20 cellular contexts compared by ENCODE assay signal in the genomic region with DNA sequence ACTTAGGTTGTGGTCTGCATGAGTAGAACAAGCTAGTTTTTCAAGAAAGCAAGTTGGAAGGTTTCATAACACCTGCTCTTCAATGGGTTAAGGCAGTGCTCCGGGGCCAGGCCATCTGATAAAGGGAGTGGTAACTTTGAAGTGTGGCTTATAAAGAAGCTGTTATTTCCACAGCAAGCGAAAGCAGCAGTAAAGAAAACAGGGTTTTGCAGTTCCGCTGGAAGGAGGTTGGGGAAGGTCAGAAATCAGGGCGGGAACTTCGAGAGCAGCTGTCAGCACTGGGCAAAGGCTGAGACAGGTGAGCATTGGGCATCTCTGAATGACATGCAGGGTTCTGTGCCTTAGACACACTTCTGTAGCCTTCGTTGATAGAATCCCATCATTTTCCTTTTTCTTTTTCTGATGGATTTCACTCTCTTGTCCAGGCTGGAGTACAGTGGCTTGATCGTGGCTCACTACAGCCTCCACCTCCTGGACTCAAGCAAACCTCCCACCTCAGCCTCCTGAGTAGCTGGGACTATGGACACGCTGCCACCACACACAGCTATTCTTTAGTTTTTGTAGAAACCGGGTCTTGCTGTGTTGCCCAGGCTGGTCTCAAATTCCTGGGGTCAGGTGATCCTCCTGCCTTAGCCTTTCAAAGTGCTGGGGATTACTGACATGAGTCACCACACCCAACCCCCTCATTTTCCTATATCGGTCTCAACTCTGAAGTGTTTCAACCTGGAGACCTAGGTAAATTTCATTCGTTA. TPM values are rescaled to one million over a fixed set of nuclear protein-coding genes. Genes with fewer than 3 reads are reported as not detected.
A peak's percentile ranks its signal among the peaks of the same experiment; 100 is the strongest.
DNase-seq lines count a peak whose midpoint lies in the region; ATAC-seq and TF ChIP-seq lines count a peak whose summit lies in the region.
"Had no signal": no experiment of that assay in that cellular context is flagged by ENCODE, and none has a peak within 500 bp of the region (broad histone marks: within the 10 kb centered on the region; RNA-seq: fewer than 3 reads in every experiment).

No MANE protein-coding gene starts in this region.

- H3K4me3 ChIP-seq in cardiac muscle cell (no peak overlapping the region), right cardiac atrium (ENCODE audit: low read length) (no peak overlapping the region), MG63 (no peak overlapping the region)

- no peak for DNase-seq in cardiac muscle cell (ENCODE audit: low read depth in 1 of 2, low spot score in 1 of 2)
- no peak for DNase-seq in right cardiac atrium
- no peak for DNase-seq in WTC11 (ENCODE audit: low spot score)
- DNase-seq in kidney tubule cell (ENCODE audit: low spot score) = peak; percentile 60
- no peak for DNase-seq in type B pancreatic cell (ENCODE audit: extremely low spot score, unreplicated experiment)
- DNase-seq in UCSD-AML1 (lab: John Stamatoyannopoulos, UW; ENCODE audit: unreplicated experiment) = no peak
- DNase-seq in MG63 = no peak
- DNase-seq: activated CD4-positive, alpha-beta memory T cell treated with anti-CD3 and anti-CD28 coated beads, Interleukin-2, amount 10 ng/mL, durations not matched to agents 7 days and 5 days; cortex of kidney; erythroblast; GDM1; head of caudate nucleus; islet precursor cell; NCI-H1105 treated with DMSO at 0.1 percent for 48 hours; NCI-H2227 treated with DMSO at 0.1 percent for 48 hours; occipital lobe; SK-N-SH; stimulated activated naive B cell treated with anti-CD40 and anti-IgM and Interleukin-4, amounts not matched to agents 10 μg/mL and 1 μg/mL and 100 μg/mL, for 72 hours had no signal

- H3K4me3 Mint-ChIP-seq in WTC11 = no peak overlapping the region
- H3K4me3 Mint-ChIP-seq in type B pancreatic cell = peak overlapping the region; percentile 26
- H3K4me3 Mint-ChIP-seq: activated CD4-positive, alpha-beta memory T cell treated with anti-CD3 and anti-CD28 coated beads, Interleukin-2, amount 10 ng/mL, durations not matched to agents 7 days and 5 days; stimulated activated naive B cell treated with anti-CD40 and anti-IgM and Interleukin-4, amounts not matched to agents 10 μg/mL and 1 μg/mL and 100 μg/mL, for 72 hours had no signal

- peaks cover 54% of the 10 kb centered on the region for H3K4me1 Mint-ChIP-seq in WTC11
- H3K4me1 Mint-ChIP-seq in type B pancreatic cell (ENCODE audit: unreplicated experiment) = peaks cover 42% of the 10 kb centered on the region

- peak overlapping the region; percentile 16 for H3K27ac ChIP-seq in cardiac muscle cell
- H3K27ac ChIP-seq in right cardiac atrium (ENCODE audit: low read length) = no peak overlapping the region

- 0 out of 2 replicates have a peak, but pooled peaks cover 2% of the 10 kb centered on the region for H3K36me3 Mint-ChIP-seq in WTC11
- no peaks in the 10 kb centered on the region for H3K36me3 Mint-ChIP-seq in type B pancreatic cell
- H3K36me3 Mint-ChIP-seq: stimulated activated naive B cell treated with anti-CD40 and anti-IgM and Interleukin-4, amounts not matched to agents 10 μg/mL and 1 μg/mL and 100 μg/mL, for 72 hours had no signal

- H3K9me3 Mint-ChIP-seq in WTC11 (0 out of 2 replicates have a peak, but pooled peaks cover 3% of the 10 kb centered on the region), type B pancreatic cell (no peaks in the 10 kb centered on the region)
- H3K9me3 Mint-ChIP-seq: activated CD4-positive, alpha-beta memory T cell treated with anti-CD3 and anti-CD28 coated beads, Interleukin-2, amount 10 ng/mL, durations not matched to agents 7 days and 5 days had no signal

- 81% methylated on average over 11 of the region's 11 CpGs for WGBS in right cardiac atrium

- intact Hi-C loops in right cardiac atrium (cut with DNase I) = no loop called here

- H3K27me3 Mint-ChIP-seq in WTC11 (ENCODE audit: low read depth) = no peaks in the 10 kb centered on the region
- no peaks in the 10 kb centered on the region for H3K27me3 Mint-ChIP-seq in type B pancreatic cell

- TF ChIP-seq CTCF in cardiac muscle cell (IDR thresholded peaks at IDR 0.05; ENCODE audit: low read depth, low read length) (no peak), WTC11 (IDR thresholded peaks at IDR 0.05) (no peak), type B pancreatic cell (conservative IDR thresholded peaks at IDR 0.05) (no peak)

- POLR2A ChIA-PET in WTC11 (lab: Charles Lee) = no interaction called here

- H3K4me1 ChIP-seq in cardiac muscle cell (ENCODE audit: low read depth) (peaks cover 36% of the 10 kb centered on the region), right cardiac atrium (ENCODE audit: control insufficient read depth, insufficient read depth, low read length) (peaks cover 5% of the 10 kb centered on the region)

- H3K27ac Mint-ChIP-seq in WTC11 (no peak overlapping the region), type B pancreatic cell (peak overlapping the region; percentile 32)
- H3K27ac Mint-ChIP-seq: activated CD4-positive, alpha-beta memory T cell treated with anti-CD3 and anti-CD28 coated beads, Interleukin-2, amount 10 ng/mL, durations not matched to agents 7 days and 5 days; stimulated activated naive B cell treated with anti-CD40 and anti-IgM and Interleukin-4, amounts not matched to agents 10 μg/mL and 1 μg/mL and 100 μg/mL, for 72 hours had no signal

- H3K36me3 ChIP-seq in cardiac muscle cell (no peaks in the 10 kb centered on the region), MG63 (no peaks in the 10 kb centered on the region)

- no peak for ATAC-seq in right cardiac atrium
- ATAC-seq in WTC11 = no peak
- no peak for ATAC-seq in HG03108 (IDR thresholded peaks at IDR 0.05; ENCODE audit: unreplicated experiment)
- ATAC-seq: stimulated activated naive B cell treated with anti-CD40 and anti-IgM and Interleukin-4, amounts not matched to agents 10 μg/mL and 1 μg/mL and 100 μg/mL, for 72 hours had no signal

- CTCF ChIA-PET in WTC11 (lab: Charles Lee) = interaction anchor here (1.2 kb wide), 1 partner anchor 20 kb away, joined by 4 read pairs; a partner anchor contains a TSS

- H3K27me3 ChIP-seq in cardiac muscle cell = no peaks in the 10 kb centered on the region
- H3K27me3 ChIP-seq in right cardiac atrium (ENCODE audit: control insufficient read depth, insufficient read depth) = no peaks in the 10 kb centered on the region
- no peaks in the 10 kb centered on the region for H3K27me3 ChIP-seq in MG63

- H3K9me3 ChIP-seq in cardiac muscle cell (ENCODE audit: low read depth) (no peaks in the 10 kb centered on the region), right cardiac atrium (ENCODE audit: control insufficient read depth, low read length) (no peaks in the 10 kb centered on the region), MG63 (no peaks in the 10 kb centered on the region)
- H3K9me3 ChIP-seq: SK-N-SH had no signal

TF ChIP-seq in WTC11, 78 proteins besides CTCF, POLR2A, EP300 and RAD21:
- TF ChIP-seq ZNF121 (CRISPR knock-in tag; IDR thresholded peaks at IDR 0.05) = peak; percentile 82
- TF ChIP-seq PRRX2 (CRISPR knock-in tag; IDR thresholded peaks at IDR 0.05) = no peak
- TF ChIP-seq RORB (CRISPR knock-in tag; IDR thresholded peaks at IDR 0.05) = no peak
- TF ChIP-seq SP1 (CRISPR knock-in tag; conservative IDR thresholded peaks at IDR 0.05) = no peak

RNA-seq across cellular contexts. Expression of a gene that starts 20.5 kb away (rescaled TPM):
- total RNA-seq in cardiac muscle cell (32.7 and 40.9 TPM in 2 replicates), right cardiac atrium (1 to 10 TPM; 3.7 to 5.4 (median 4.6) TPM), WTC11 (2021) (9.2 to 10.4 TPM (median 9.4 TPM) in 3 replicates), type B pancreatic cell (ENCODE audit: low replicate concordance) (12.5 and 28.8 TPM in 2 replicates)
- polyA plus RNA-seq in cardiac muscle cell (21.3 and 23.8 TPM in 2 replicates), right cardiac atrium (4.3 TPM)
- 2.8 and 4.9 TPM in 2 replicates for total RNA-seq in MG63 (2014; rRNA removed; shearing (Covaris generic); ENCODE audit: low replicate concordance)
- total RNA-seq: activated CD4-positive, alpha-beta memory T cell treated with anti-CD3 and anti-CD28 coated beads, Interleukin-2, amount 10 ng/mL, durations not matched to agents 7 days and 5 days; OCI-LY7 had no signal
